In the genomic region with DNA sequence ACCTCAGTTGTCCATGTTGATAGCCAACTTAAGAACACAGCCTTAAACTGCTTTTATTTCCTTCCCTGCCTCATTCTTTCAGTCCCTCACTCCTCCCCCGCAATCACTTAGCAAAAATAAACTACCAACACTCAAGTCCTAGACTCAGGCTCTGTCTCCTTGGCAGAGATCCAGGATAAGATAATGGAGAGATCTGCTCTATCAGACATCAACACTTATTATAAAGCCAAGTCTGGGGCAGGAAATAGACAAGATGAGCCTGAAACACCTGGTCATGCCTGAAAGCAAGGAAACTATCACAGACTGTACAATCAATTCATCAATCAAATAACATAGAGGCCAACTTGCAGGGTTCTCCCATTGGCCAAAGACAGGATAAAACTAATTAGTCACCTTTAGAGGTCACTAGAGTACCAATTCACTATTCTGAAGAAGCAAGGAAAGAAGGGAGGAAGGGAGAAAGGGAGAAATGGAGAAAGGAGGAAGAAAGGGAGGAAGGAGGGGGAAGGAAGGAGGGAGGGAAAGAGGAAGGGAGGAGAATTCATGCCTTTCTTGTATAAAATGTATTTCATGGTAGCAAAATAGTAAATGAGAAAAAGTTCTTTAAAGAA, we compare ENCODE assay signal across 13 cellular contexts. TPM values are rescaled to one million over a fixed set of nuclear protein-coding genes. Genes with fewer than 3 reads are reported as not detected.
DNase-seq lines count a peak whose midpoint lies in the region; ATAC-seq, FAIRE-seq and TF ChIP-seq lines count a peak whose summit lies in the region.
"Had no signal": no experiment of that assay in that cellular context is flagged by ENCODE, and none has a peak within 500 bp of the region (broad histone marks: within the 10 kb centered on the region; RNA-seq: fewer than 3 reads in every experiment).

No MANE protein-coding gene starts in this region.

- peak in 1 of 2 experiments; percentile 38; a peak in 3 of 5 replicates for TF ChIP-seq RAD21 in A549 (conservative IDR thresholded peaks at IDR 0.05 in 1 of 2, IDR thresholded peaks at IDR 0.05 in 1 of 2)

- TF ChIP-seq POLR2A in A549 (IDR thresholded peaks at IDR 0.05; ENCODE audit: low read length): no peak

- no peaks in the 10 kb centered on the region for H3K4me1 ChIP-seq in A549
- H3K4me1 ChIP-seq: suprapubic skin had no signal

- 0% methylated on average over 1 of the region's 1 CpG for WGBS in A549 (ENCODE audit: missing lambda C conversion rate)

- H3K27ac ChIP-seq in A549: no peak overlapping the region
- H3K27ac ChIP-seq: suprapubic skin had no signal

- H3K4me2 ChIP-seq in A549: no peak overlapping the region

- CTCF ChIA-PET in A549 (lab: Yijun Ruan, JAX): interaction anchor here (0.8 kb wide), 1 partner anchor 27 kb away, joined by 3 read pairs; no protein-coding TSS in a partner anchor
- CTCF ChIA-PET in GM10248 (lab: Yijun Ruan, JAX): interaction anchor here (0.8 to 1.6 kb wide), 3 partner anchors 51 to 97 kb away, joined by 3 to 7 read pairs (median 5); no protein-coding TSS in a partner anchor

- intact Hi-C loops in Right ventricle myocardium superior (cut with DNase I): no loop called here

- no peak overlapping the region for H3K4me3 ChIP-seq in A549
- H3K4me3 ChIP-seq in fibroblast of the aortic adventitia (ENCODE audit: low read depth, low read length): no peak overlapping the region
- H3K4me3 ChIP-seq: suprapubic skin had no signal

- DNase-seq in A549 (ENCODE audit: low read depth in 1 of 2, low spot score in 1 of 2): peak in 1 of 2 experiments; percentile 14
- DNase-seq in GM10248 (ENCODE audit: extremely low spot score): no peak
- DNase-seq in NCI-H748 (lab: John Stamatoyannopoulos, UW; ENCODE audit: unreplicated experiment): peak; percentile 79
- peak; percentile 3 for DNase-seq in fibroblast of the aortic adventitia (ENCODE audit: low read depth)
- DNase-seq in activated T-cell treated with anti-CD3 and anti-CD28 coated beads, Interleukin-2, amount 50 U/mL, for 1 hour: no peak
- no peak for DNase-seq in activated naive CD4-positive, alpha-beta T cell treated with anti-CD3 and anti-CD28 coated beads, Interleukin-2, amount 50 U/mL, for 72 hours (ENCODE audit: low spot score in 2 of 2)
- no peak for DNase-seq in NCI-H1694 (lab: John Stamatoyannopoulos, UW)
- DNase-seq in Right ventricle myocardium superior: no peak
- DNase-seq: activated naive CD4-positive, alpha-beta T cell treated with anti-CD3 and anti-CD28 coated beads for 36 hours; midbrain; stimulated activated CD4-positive, alpha-beta T cell treated with anti-CD3 and anti-CD28 coated beads, Interleukin-15, amount 100 ng/mL, for 24 hours had no signal

- H3K9me3 ChIP-seq in A549: no peaks in the 10 kb centered on the region
- H3K9me3 ChIP-seq: suprapubic skin had no signal

- TF ChIP-seq CTCF in A549 (IDR thresholded peaks at IDR 0.05) (0 out of 3 replicates have a peak, but pooled peaks have one; percentile 19), GM10248 (IDR thresholded peaks at IDR 0.05; ENCODE audit: control extremely low read depth, extremely low read depth, low read depth, missing control alignments) (peak; percentile 28), fibroblast of the aortic adventitia (IDR thresholded peaks at IDR 0.05; ENCODE audit: insufficient read depth, low read length) (no peak)

- POLR2A ChIA-PET in A549 (lab: Yijun Ruan, JAX) (no interaction called here), GM10248 (lab: Yijun Ruan, JAX) (no interaction called here)

- TF ChIP-seq EP300 in A549 (IDR thresholded peaks at IDR 0.05): no peak

- H3K9me3 Mint-ChIP-seq in activated naive CD4-positive, alpha-beta T cell treated with anti-CD3 and anti-CD28 coated beads, Interleukin-2, amount 50 U/mL, for 72 hours: peaks cover 0 to 3% of the 10 kb centered on the region in 2 donors
- H3K9me3 Mint-ChIP-seq: activated naive CD4-positive, alpha-beta T cell treated with anti-CD3 and anti-CD28 coated beads for 36 hours had no signal

- ATAC-seq in A549: 0 out of 6 replicates have a peak, but pooled peaks of 1 of the 2 experiments have one; percentile 30
- ATAC-seq in activated naive CD4-positive, alpha-beta T cell treated with anti-CD3 and anti-CD28 coated beads, Interleukin-2, amount 50 U/mL, for 72 hours: no peak
- no peak for ATAC-seq in Right ventricle myocardium superior (ENCODE audit: poor library complexity)

- H3K36me3 Mint-ChIP-seq in activated naive CD4-positive, alpha-beta T cell treated with anti-CD3 and anti-CD28 coated beads, Interleukin-2, amount 50 U/mL, for 72 hours: no peaks in the 10 kb centered on the region

- no peak overlapping the region for H3K27ac Mint-ChIP-seq in activated naive CD4-positive, alpha-beta T cell treated with anti-CD3 and anti-CD28 coated beads, Interleukin-2, amount 50 U/mL, for 72 hours
- H3K27ac Mint-ChIP-seq: activated naive CD4-positive, alpha-beta T cell treated with anti-CD3 and anti-CD28 coated beads for 36 hours had no signal

- FAIRE-seq in A549 (lab: Jason Lieb, UNC): no peak

TF ChIP-seq in A549, 52 proteins besides CTCF, POLR2A, EP300 and RAD21:
- TF ChIP-seq ZC3H11A (IDR thresholded peaks at IDR 0.05): no peak
- TF ChIP-seq RFX5 (IDR thresholded peaks at IDR 0.05): no peak
- TF ChIP-seq CBX8 (IDR thresholded peaks at IDR 0.05): no peak
- TF ChIP-seq REST (IDR thresholded peaks at IDR 0.05): no peak
- TF ChIP-seq FOSB (CRISPR knock-in tag; IDR thresholded peaks at IDR 0.05): no peak
- TF ChIP-seq HOXB5 (CRISPR knock-in tag; IDR thresholded peaks at IDR 0.05): no peak
- TF ChIP-seq RCOR1 (IDR thresholded peaks at IDR 0.05; ENCODE audit: low read depth, low read length): no peak
- no peak for TF ChIP-seq CEBPB (IDR thresholded peaks at IDR 0.05)
- no peak for TF ChIP-seq PHF8 (IDR thresholded peaks at IDR 0.05; ENCODE audit: borderline replicate concordance, low read depth)

RNA-seq across cellular contexts. Expression of gene HYDIN, which starts 15.6 kb away (rescaled TPM):
- polyA plus RNA-seq in A549 (2011; rRNA removed): 0.30 and 0.41 TPM in 2 replicates
- 0.12 and 0.14 TPM in 2 replicates for polyA plus RNA-seq in A549 (2012; cell fraction: cytosol; rRNA removed)
- 0.13 and 0.26 TPM in 2 replicates for polyA plus RNA-seq in A549 (2012; cell fraction: nucleus; rRNA removed)
- polyA plus RNA-seq in A549 (2017; fragmentation: RNase III; extraction: RNeasy Plus Mini Kit Qiagen cat#74134 plus additional on column Dnase treatment): 0.21 to 0.33 TPM (median 0.23 TPM) in 3 replicates
- 0.54 and 0.78 TPM in 2 replicates for polyA minus RNA-seq in A549 (2011; rRNA and poly(A)+ RNA removed)
- total RNA-seq in fibroblast of the aortic adventitia (ENCODE audit: low replicate concordance): 0.65 and 1.5 TPM in 2 replicates
- under 1 TPM; 0.16 to 0.31 TPM for total RNA-seq in activated naive CD4-positive, alpha-beta T cell treated with anti-CD3 and anti-CD28 coated beads, Interleukin-2, amount 50 U/mL, for 72 hours
- 0.89 TPM for total RNA-seq in Right ventricle myocardium superior
- total RNA-seq: activated naive CD4-positive, alpha-beta T cell treated with anti-CD3 and anti-CD28 coated beads for 36 hours; T-helper 2 cell treated with Interferon-gamma antibody and Interleukin-4, amounts not matched to agents 100 ng/mL and 5 ng/mL, for 36 hours had no signal

Comparison
In these comparisons a context has a peak if more than half of its experiments do, and no peak if none do; other contexts are left out.
1. DNase-seq: peak in NCI-H748 (single experiment) and fibroblast of the aortic adventitia (single experiment); none in GM10248 (single experiment), activated T-cell treated with anti-CD3 and anti-CD28 coated beads, Interleukin-2, amount 50 U/mL, for 1 hour (single experiment), activated naive CD4-positive, alpha-beta T cell treated with anti-CD3 and anti-CD28 coated beads, Interleukin-2, amount 50 U/mL, for 72 hours (0 of 2), NCI-H1694 (single experiment) and Right ventricle myocardium superior (single experiment).